Comparison of ENCODE assay signal across 8 cellular contexts in genomic region chr10:95308389-95309302, GRCh38. TPM values are rescaled to one million over a fixed set of nuclear protein-coding genes. Genes with fewer than 3 reads are reported as not detected.
A peak's percentile ranks its signal among the peaks of the same experiment; 100 is the strongest.
DNase-seq lines count a peak whose midpoint lies in the region; TF ChIP-seq lines count a peak whose summit lies in the region.

No MANE protein-coding gene starts in this region.

- H3K9me3 ChIP-seq in neural progenitor cell (ENCODE audit: low read depth) (no peaks in the 10 kb centered on the region), spleen (no peaks in the 10 kb centered on the region)

- H3K4me1 Mint-ChIP-seq in neural progenitor cell, result peaks cover 3% of the 10 kb centered on the region

- H3K36me3 Mint-ChIP-seq in neural progenitor cell, result no peaks in the 10 kb centered on the region

- no peak for TF ChIP-seq CTCF in GM12865 (IDR thresholded peaks at IDR 0.05; ENCODE audit: insufficient read depth, low read depth, low read length, missing control alignments)
- no peak for TF ChIP-seq CTCF in epithelial cell of proximal tubule (conservative IDR thresholded peaks at IDR 0.05; ENCODE audit: low read depth, low read length)
- TF ChIP-seq CTCF in neural progenitor cell (IDR thresholded peaks at IDR 0.05), result no peak
- no peak for TF ChIP-seq CTCF in GM13977 (IDR thresholded peaks at IDR 0.05; ENCODE audit: extremely low read depth, insufficient read depth, missing control alignments)
- TF ChIP-seq CTCF in spleen (IDR thresholded peaks at IDR 0.05 in 8 of 11, conservative IDR thresholded peaks at IDR 0.05 in 3 of 11), result no peak

- H3K79me2 ChIP-seq in neural progenitor cell (ENCODE audit: low read depth), result no peaks in the 10 kb centered on the region

- H3K36me3 ChIP-seq in neural progenitor cell (no peaks in the 10 kb centered on the region), spleen (peaks cover 0 to 1% (median 0%) of the 10 kb centered on the region in 6 donors)

- H3K9ac ChIP-seq in neural progenitor cell, result no peak overlapping the region

- H3K27me3 ChIP-seq in neural progenitor cell (peaks cover 29% of the 10 kb centered on the region), spleen (replicated peaks in 1 of 7) (no peaks in the 10 kb centered on the region)

- intact Hi-C loops in spleen (cut with DNase I; ENCODE audit: low total_unique reads), result no loop called here

- H3K4me3 Mint-ChIP-seq in neural progenitor cell, result no peak overlapping the region

- peaks cover 28% of the 10 kb centered on the region for H3K4me1 ChIP-seq in neural progenitor cell
- peaks cover 0 to 14% (median 8%) of the 10 kb centered on the region in 6 donors for H3K4me1 ChIP-seq in spleen

- DNase-seq in GM12865 (ENCODE audit: low read depth) (peak; percentile 35), NOMO-1 treated with DMSO at 0.1 percent for 48 hours (lab: John Stamatoyannopoulos, UW; ENCODE audit: unreplicated experiment) (peak; percentile 45), epithelial cell of proximal tubule (ENCODE audit: low read depth) (peak; percentile 90), neural progenitor cell (ENCODE audit: low spot score) (peak; percentile 15), NCI-H1417 treated with DMSO at 0.1 percent for 48 hours (lab: John Stamatoyannopoulos, UW) (no peak), GM13977 (ENCODE audit: low spot score) (no peak), spleen (no peak), T-helper 1 cell (no peak)

- H2AFZ ChIP-seq in neural progenitor cell (replicated peaks), result no peak overlapping the region

- 54 to 62% (median 56%) methylated on average over 8 of the region's 8 CpGs for WGBS in spleen, 5 donors

- H3K27me3 Mint-ChIP-seq in neural progenitor cell (ENCODE audit: insufficient read depth, low read depth), result peaks cover 2% of the 10 kb centered on the region

- no peaks in the 10 kb centered on the region for H3K9me3 Mint-ChIP-seq in neural progenitor cell

- no peak overlapping the region for H3K4me2 ChIP-seq in neural progenitor cell

- no peak overlapping the region for H3K4me3 ChIP-seq in GM12865 (ENCODE audit: low read depth, low read length)
- no peak overlapping the region for H3K4me3 ChIP-seq in epithelial cell of proximal tubule (ENCODE audit: low read depth, low read length)
- H3K4me3 ChIP-seq in neural progenitor cell, result no peak overlapping the region
- H3K4me3 ChIP-seq in spleen, result no peak overlapping the region

- H4K20me1 ChIP-seq in neural progenitor cell (ENCODE audit: low read depth), result peaks cover 11% of the 10 kb centered on the region

- no peak for TF ChIP-seq POLR2A in spleen (IDR thresholded peaks at IDR 0.05)

- no peak overlapping the region for H3K27ac ChIP-seq in neural progenitor cell
- peak overlapping the region in 3 of 8 donors; percentile 9 to 40 (median 37) for H3K27ac ChIP-seq in spleen

- H3F3A ChIP-seq in neural progenitor cell (ENCODE audit: low read depth), result peaks cover 34% of the 10 kb centered on the region

- H3K27ac Mint-ChIP-seq in neural progenitor cell, result no peak overlapping the region

- in situ Hi-C loops in GM13977 (cut with MboI; ENCODE audit: low pct_unique_long_range_greater_than_20kb, low sequenced_read_pairs, unreplicated experiment), result no loop called here

RNA-seq across cellular contexts. Expression of gene PDLIM1, which starts 17.8 kb away (rescaled TPM):
- total RNA-seq in epithelial cell of proximal tubule (43.8 and 117 TPM in 2 replicates), neural progenitor cell (ENCODE audit: low replicate concordance) (4.6 and 7.9 TPM in 2 replicates), spleen (100 to 1,000 TPM; 101 to 225 (median 176) TPM)
- polyA plus RNA-seq in spleen, result 100 to 1,000 TPM; 159 to 184 (median 160) TPM

Comparison
In these comparisons a context has a peak if more than half of its experiments do, and no peak if none do; other contexts are left out.
1. DNase-seq: peak in GM12865 (single experiment), NOMO-1 treated with DMSO at 0.1 percent for 48 hours (single experiment), epithelial cell of proximal tubule (single experiment) and neural progenitor cell (single experiment); none in NCI-H1417 treated with DMSO at 0.1 percent for 48 hours (single experiment), GM13977 (single experiment), spleen (single experiment) and T-helper 1 cell (0 of 5).